Comparison of ENCODE assay signal across 20 cellular contexts in the genomic region with DNA sequence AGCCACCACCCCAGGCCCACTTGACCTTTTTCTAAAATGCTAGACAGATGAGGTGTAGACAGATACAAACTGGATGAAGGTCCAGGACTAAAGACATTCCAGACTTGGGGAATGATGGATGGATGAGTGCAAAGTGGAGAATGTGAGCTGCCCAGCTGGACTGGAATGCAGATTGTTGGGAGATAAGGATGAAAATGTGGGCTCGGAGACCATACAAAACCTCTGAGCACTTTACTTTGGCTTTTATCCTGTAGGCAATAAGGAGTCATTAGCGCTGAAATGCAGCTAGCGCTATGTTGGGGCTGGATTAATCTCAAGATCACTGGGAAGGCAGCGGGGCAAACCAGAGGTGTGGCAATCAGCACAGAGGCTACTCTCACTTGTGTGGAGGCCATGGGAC.
"Had no signal": no experiment of that assay in that cellular context is flagged by ENCODE, and none has a peak within 500 bp of the region (broad histone marks: within the 10 kb centered on the region; RNA-seq: fewer than 3 reads in every experiment).

No MANE protein-coding gene starts in this region.

- H3K9me3 Mint-ChIP-seq: activated CD4-positive, alpha-beta memory T cell treated with anti-CD3 and anti-CD28 coated beads for 36 hours; activated T-helper 1 cell treated with anti-CD3 and anti-CD28 coated beads, Interleukin-12 subunit alpha, Interleukin-12 subunit beta, Interleukin-2, Interleukin-4 antibody, amounts not matched to agents 30 ng/mL and 10 ng/mL and 1 ng/mL, durations not matched to agents 14 hours and 24 hours and 36 hours; brain; stimulated activated effector memory CD8-positive, alpha-beta T cell treated with anti-CD3 and anti-CD28 coated beads, Interleukin-12 subunit alpha, Interleukin-12 subunit beta, amount 100 ng/mL, for 72 hours had no signal

- H3K4me3 Mint-ChIP-seq: activated CD4-positive, alpha-beta memory T cell treated with anti-CD3 and anti-CD28 coated beads for 36 hours; activated CD4-positive, alpha-beta T cell treated with anti-CD3 and anti-CD28 coated beads for 36 hours; activated naive CD8-positive, alpha-beta T cell; activated T-helper 1 cell treated with anti-CD3 and anti-CD28 coated beads, Interleukin-12 subunit alpha, Interleukin-12 subunit beta, Interleukin-2, Interleukin-4 antibody, amounts not matched to agents 30 ng/mL and 10 ng/mL and 1 ng/mL, durations not matched to agents 14 hours and 24 hours and 36 hours; brain; stimulated activated effector memory CD8-positive, alpha-beta T cell treated with anti-CD3 and anti-CD28 coated beads, Interleukin-12 subunit alpha, Interleukin-12 subunit beta, amount 100 ng/mL, for 72 hours had no signal

- H3K4me3 ChIP-seq: coronary artery, left lung, mucosa of descending colon, pancreas, thoracic aorta had no signal

- ATAC-seq: activated CD4-positive, alpha-beta T cell treated with anti-CD3 and anti-CD28 coated beads for 36 hours; left lung; mucosa of descending colon; pancreas; sciatic nerve; stimulated activated effector memory CD8-positive, alpha-beta T cell treated with anti-CD3 and anti-CD28 coated beads, Interleukin-12 subunit alpha, Interleukin-12 subunit beta, amount 100 ng/mL, for 72 hours had no signal

- H3K27ac ChIP-seq: coronary artery, left lung, pancreas, thoracic aorta had no signal

- H3K36me3 Mint-ChIP-seq: naive B cell; stimulated activated effector memory CD8-positive, alpha-beta T cell treated with anti-CD3 and anti-CD28 coated beads, Interleukin-12 subunit alpha, Interleukin-12 subunit beta, amount 100 ng/mL, for 72 hours had no signal

- H3K27me3 ChIP-seq: left lung, pancreas had no signal

- H3K4me1 Mint-ChIP-seq: activated CD4-positive, alpha-beta T cell treated with anti-CD3 and anti-CD28 coated beads for 36 hours; brain; naive B cell had no signal

- DNase-seq: activated CD4-positive, alpha-beta memory T cell treated with anti-CD3 and anti-CD28 coated beads for 36 hours; activated CD4-positive, alpha-beta T cell treated with anti-CD3 and anti-CD28 coated beads for 36 hours; activated gamma-delta T cell treated with Interleukin-2 at 50 U/mL for 16 hours; activated T-cell treated with anti-CD3 and anti-CD28 coated beads for 4 hours; central memory CD4-positive, alpha-beta T cell; head of caudate nucleus; left lung; mucosa of descending colon; naive B cell; pancreas; stimulated activated CD4-positive, alpha-beta T cell treated with anti-CD3 and anti-CD28 coated beads, Interleukin-4, amount 100 ng/mL, for 24 hours; SW 1271; T-helper 2 cell had no signal

- H3K9me3 ChIP-seq: left lung, mucosa of descending colon, pancreas, thoracic aorta had no signal

- H3K27me3 Mint-ChIP-seq: activated CD4-positive, alpha-beta memory T cell treated with anti-CD3 and anti-CD28 coated beads for 36 hours; activated CD4-positive, alpha-beta T cell treated with anti-CD3 and anti-CD28 coated beads for 36 hours; activated naive CD8-positive, alpha-beta T cell; brain; naive B cell had no signal

- H3K4me1 ChIP-seq: left lung had no signal

- H3K27ac Mint-ChIP-seq: activated CD4-positive, alpha-beta memory T cell treated with anti-CD3 and anti-CD28 coated beads for 36 hours; activated CD4-positive, alpha-beta T cell treated with anti-CD3 and anti-CD28 coated beads for 36 hours; activated naive CD8-positive, alpha-beta T cell; activated T-helper 1 cell treated with anti-CD3 and anti-CD28 coated beads, Interleukin-12 subunit alpha, Interleukin-12 subunit beta, Interleukin-2, Interleukin-4 antibody, amounts not matched to agents 30 ng/mL and 10 ng/mL and 1 ng/mL, durations not matched to agents 14 hours and 24 hours and 36 hours; brain; naive B cell; stimulated activated effector memory CD8-positive, alpha-beta T cell treated with anti-CD3 and anti-CD28 coated beads, Interleukin-12 subunit alpha, Interleukin-12 subunit beta, amount 100 ng/mL, for 72 hours had no signal
